Comparison of ENCODE assay signal across 8 cellular contexts in genomic region chr11:45339754-45340519, GRCh38. TPM values are rescaled to one million over a fixed set of nuclear protein-coding genes. Genes with fewer than 3 reads are reported as not detected.
DNase-seq lines count a peak whose midpoint lies in the region; ATAC-seq and TF ChIP-seq lines count a peak whose summit lies in the region.

No MANE protein-coding gene starts in this region.

- peak; percentile 92 for TF ChIP-seq CTCF in GM12875 (IDR thresholded peaks at IDR 0.05; ENCODE audit: borderline replicate concordance, insufficient read depth, low read depth, low read length)
- peak; percentile 61 for TF ChIP-seq CTCF in SU-DHL-6 (IDR thresholded peaks at IDR 0.05; ENCODE audit: insufficient read depth, low read length, poor library complexity, severe bottlenecking)
- peak; percentile 74 for TF ChIP-seq CTCF in cardiac muscle cell (IDR thresholded peaks at IDR 0.05; ENCODE audit: low read depth, low read length)
- TF ChIP-seq CTCF in upper lobe of right lung (IDR thresholded peaks at IDR 0.05) = peak; percentile 97

- no peak overlapping the region; the same call in 1 of the 2 replicates for H3K9ac ChIP-seq in SU-DHL-6 (ENCODE audit: low read length)

- H3K4me3 Mint-ChIP-seq in activated naive CD8-positive, alpha-beta T cell treated with anti-CD3 and anti-CD28 coated beads for 36 hours = peak overlapping the region; percentile 75

- H3K9me3 ChIP-seq in SU-DHL-6 (ENCODE audit: insufficient read depth, low read length) (no peaks in the 10 kb centered on the region), cardiac muscle cell (ENCODE audit: low read depth) (no peaks in the 10 kb centered on the region), upper lobe of right lung (no peaks in the 10 kb centered on the region)

- ATAC-seq in HG02678 (IDR thresholded peaks at IDR 0.05; ENCODE audit: unreplicated experiment) = peak; percentile 95
- ATAC-seq in upper lobe of right lung = peak; percentile 100

- no peak overlapping the region for H3K27ac Mint-ChIP-seq in activated naive CD8-positive, alpha-beta T cell treated with anti-CD3 and anti-CD28 coated beads for 36 hours

- H3K27me3 ChIP-seq in SU-DHL-6 (ENCODE audit: low read length) (no peaks in the 10 kb centered on the region), cardiac muscle cell (no peaks in the 10 kb centered on the region), upper lobe of right lung (no peaks in the 10 kb centered on the region)

- peak overlapping the region; percentile 70 for H3K4me2 ChIP-seq in SU-DHL-6 (ENCODE audit: low read depth, low read length, poor library complexity, severe bottlenecking)

- no peaks in the 10 kb centered on the region for H3F3A ChIP-seq in SU-DHL-6 (ENCODE audit: insufficient read depth)

- intact Hi-C loops in posterior vena cava (cut with DNase I) = loop anchor here in 1 of 2 donors (10.0 kb wide), 1 partner anchor 415 kb away; no protein-coding TSS in a partner anchor
- intact Hi-C loops in upper lobe of right lung (cut with DNase I) = no loop called here

- no peak overlapping the region for H3K4me3 ChIP-seq in GM12875 (ENCODE audit: low read depth, low read length)
- peak overlapping the region; percentile 51 for H3K4me3 ChIP-seq in SU-DHL-6 (ENCODE audit: insufficient read depth, low read length, poor library complexity, severe bottlenecking)
- H3K4me3 ChIP-seq in cardiac muscle cell = no peak overlapping the region
- H3K4me3 ChIP-seq in upper lobe of right lung = peak overlapping the region; percentile 18

- no peaks in the 10 kb centered on the region for H3K36me3 Mint-ChIP-seq in activated naive CD8-positive, alpha-beta T cell treated with anti-CD3 and anti-CD28 coated beads for 36 hours

- H3K79me2 ChIP-seq in SU-DHL-6 (ENCODE audit: insufficient read depth, low read length) = no peaks in the 10 kb centered on the region

- peaks cover 22% of the 10 kb centered on the region for H3K4me1 ChIP-seq in cardiac muscle cell (ENCODE audit: low read depth)
- H3K4me1 ChIP-seq in upper lobe of right lung = peaks cover 4% of the 10 kb centered on the region

- H3K9me3 Mint-ChIP-seq in activated naive CD8-positive, alpha-beta T cell treated with anti-CD3 and anti-CD28 coated beads for 36 hours = no peaks in the 10 kb centered on the region

- peak overlapping the region; percentile 98 for H2AFZ ChIP-seq in SU-DHL-6 (ENCODE audit: low read depth, low read length, severe bottlenecking)

- DNase-seq in NCI-H1092 (lab: John Stamatoyannopoulos, UW) (peak; percentile 83), cardiac muscle cell (ENCODE audit: low read depth in 1 of 2, low spot score in 1 of 2) (peak; percentile 96 to 97), posterior vena cava (ENCODE audit: low spot score) (peak; percentile 98), upper lobe of right lung (peak; percentile 96)
- peak; percentile 88 for DNase-seq in activated naive CD8-positive, alpha-beta T cell treated with anti-CD3 and anti-CD28 coated beads for 36 hours

- H3K27ac ChIP-seq in SU-DHL-6 (ENCODE audit: low read depth, low read length) = no peak overlapping the region
- no peak overlapping the region for H3K27ac ChIP-seq in cardiac muscle cell
- no peak overlapping the region for H3K27ac ChIP-seq in upper lobe of right lung

- no peaks in the 10 kb centered on the region for H4K20me1 ChIP-seq in SU-DHL-6 (ENCODE audit: low read depth, low read length)

- H3K4me1 Mint-ChIP-seq in activated naive CD8-positive, alpha-beta T cell treated with anti-CD3 and anti-CD28 coated beads for 36 hours = peaks cover 10% of the 10 kb centered on the region

- H3K36me3 ChIP-seq in SU-DHL-6 (ENCODE audit: low read length) = no peaks in the 10 kb centered on the region
- H3K36me3 ChIP-seq in cardiac muscle cell = no peaks in the 10 kb centered on the region
- no peaks in the 10 kb centered on the region for H3K36me3 ChIP-seq in upper lobe of right lung

- H3K9me2 ChIP-seq in SU-DHL-6 (replicated peaks; ENCODE audit: insufficient read depth, low read length) = no peaks in the 10 kb centered on the region

- peaks cover 13% of the 10 kb centered on the region for H3K27me3 Mint-ChIP-seq in activated naive CD8-positive, alpha-beta T cell treated with anti-CD3 and anti-CD28 coated beads for 36 hours

RNA-seq across cellular contexts. Expression of gene SYT13, which starts 53.8 kb away (rescaled TPM):
- total RNA-seq in activated naive CD8-positive, alpha-beta T cell treated with anti-CD3 and anti-CD28 coated beads for 36 hours = not detected
- total RNA-seq in cardiac muscle cell (1.6 and 1.9 TPM in 2 replicates), posterior vena cava (under 1 TPM in 1 of 2 donors, not detected in 1; 0.09 TPM), upper lobe of right lung (not detected)
- polyA plus RNA-seq in cardiac muscle cell = 0.09 and 0.16 TPM in 2 replicates

Comparison
In these comparisons a context has a peak if more than half of its experiments do, and no peak if none do; other contexts are left out.
1. H3K4me3 ChIP-seq: peak in SU-DHL-6 (single experiment) and upper lobe of right lung (single experiment); none in GM12875 (single experiment) and cardiac muscle cell (single experiment).
2. Peak in every context shown above with its lines, with median percentiles within 50 percentile points of each other: CTCF ChIP-seq and DNase-seq.